In the genomic region with DNA sequence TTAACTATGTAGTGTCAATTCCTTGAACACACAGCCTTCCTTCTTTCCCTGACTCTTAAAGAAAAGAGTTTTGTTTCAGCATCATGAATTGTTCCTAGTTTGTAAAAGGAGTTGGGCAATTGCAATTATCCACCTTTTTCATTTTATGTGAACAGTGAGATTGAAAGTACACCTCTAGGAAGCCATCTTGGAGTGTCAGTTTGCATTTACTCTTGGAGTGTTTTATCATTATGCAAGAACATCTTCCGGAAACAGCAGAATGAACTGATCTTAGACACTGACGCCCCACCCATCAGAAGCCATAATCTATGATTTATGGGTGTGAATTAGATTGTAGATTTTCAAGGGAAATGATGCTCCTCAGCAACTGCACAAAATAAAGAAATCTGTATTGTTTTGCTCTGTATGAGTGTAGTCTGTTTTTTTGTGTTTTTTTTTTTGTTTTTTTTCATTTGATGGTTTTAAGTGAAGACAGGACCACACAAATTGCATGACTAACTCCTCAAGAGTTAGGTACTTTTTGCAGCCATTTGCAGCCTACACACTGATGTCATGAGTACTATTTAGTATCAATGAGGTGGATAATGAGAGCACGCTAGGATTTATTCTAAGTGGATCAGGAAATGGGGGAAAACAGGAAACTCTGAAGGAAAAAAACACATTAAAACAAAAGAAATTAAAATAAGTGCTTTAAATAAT, we compare ENCODE assay signal across 24 cellular contexts. TPM values are rescaled to one million over a fixed set of nuclear protein-coding genes. Genes with fewer than 3 reads are reported as not detected.
A peak's percentile ranks its signal among the peaks of the same experiment; 100 is the strongest.
DNase-seq lines count a peak whose midpoint lies in the region; ATAC-seq, FAIRE-seq and TF ChIP-seq lines count a peak whose summit lies in the region.
"Had no signal": no experiment of that assay in that cellular context is flagged by ENCODE, and none has a peak within 500 bp of the region (broad histone marks: within the 10 kb centered on the region; RNA-seq: fewer than 3 reads in every experiment).

No MANE protein-coding gene starts in this region.

- peak overlapping the region; percentile 32 for H3K27ac Mint-ChIP-seq in activated T-helper 1 cell treated with anti-CD3 and anti-CD28 coated beads, Interleukin-12 subunit alpha, Interleukin-12 subunit beta, Interleukin-2, Interleukin-4 antibody, amounts not matched to agents 30 ng/mL and 10 ng/mL and 1 ng/mL, durations not matched to agents 14 hours and 24 hours and 36 hours
- H3K27ac Mint-ChIP-seq: brain, nephron progenitor cell had no signal

- dilution Hi-C loops in IMR-90 (cut with HindIII; ENCODE audit: low sequenced_read_pairs, unreplicated experiment) (no loop called here), keratinocyte (cut with MboI; ENCODE audit: extremely low pct_ligation_motif_present, low sequenced_read_pairs) (no loop called here)

- no peak overlapping the region for H3K4ac ChIP-seq in IMR-90 (ENCODE audit: low read depth, low read length)

- no peaks in the 10 kb centered on the region for H3K27me3 ChIP-seq in IMR-90 (ENCODE audit: control insufficient read depth, insufficient read depth, low read length)
- H3K27me3 ChIP-seq in keratinocyte (ENCODE audit: control insufficient read depth, extremely low read depth, insufficient read depth, low read length) = no peaks in the 10 kb centered on the region
- H3K27me3 ChIP-seq in BE2C = no peaks in the 10 kb centered on the region
- H3K27me3 ChIP-seq: right lobe of liver, tibial nerve had no signal

- H4K20me1 ChIP-seq in IMR-90 (ENCODE audit: insufficient read depth, low read length) (no peaks in the 10 kb centered on the region), keratinocyte (ENCODE audit: control insufficient read depth, extremely low read depth, insufficient read depth, low read length) (no peaks in the 10 kb centered on the region)

- H3K9me3 Mint-ChIP-seq in activated T-helper 1 cell treated with anti-CD3 and anti-CD28 coated beads, Interleukin-12 subunit alpha, Interleukin-12 subunit beta, Interleukin-2, Interleukin-4 antibody, amounts not matched to agents 30 ng/mL and 10 ng/mL and 1 ng/mL, durations not matched to agents 14 hours and 24 hours and 36 hours = peaks cover 4% of the 10 kb centered on the region

- H2AK9ac ChIP-seq in IMR-90 (replicated peaks; ENCODE audit: low read depth, low read length, poor library complexity) = no peak overlapping the region

- no peak for TF ChIP-seq RAD21 in IMR-90 (IDR thresholded peaks at IDR 0.05; ENCODE audit: low read length)

- no peak overlapping the region for H4K91ac ChIP-seq in IMR-90 (ENCODE audit: insufficient read depth, low read depth, low read length)

- H3K9me1 ChIP-seq in IMR-90 (ENCODE audit: insufficient read depth, low read length) (no peaks in the 10 kb centered on the region), keratinocyte (ENCODE audit: control insufficient read depth, extremely low read depth, insufficient read depth, low read length) (no peaks in the 10 kb centered on the region)

- intact Hi-C loops in IMR-90 (cut with micrococcal nuclease) = no loop called here
- intact Hi-C loops in activated T-helper 1 cell treated with anti-CD3 and anti-CD28 coated beads, Interleukin-12 subunit alpha, Interleukin-12 subunit beta, Interleukin-2, Interleukin-4 antibody, amounts not matched to agents 30 ng/mL and 10 ng/mL and 1 ng/mL, durations not matched to agents 14 hours and 24 hours and 36 hours (cut with micrococcal nuclease) = loop anchor here (2.0 kb wide), 1 partner anchor 20 kb away; no protein-coding TSS in a partner anchor

- H3K4me3 ChIP-seq in IMR-90 (ENCODE audit: insufficient read depth, low read depth, low read length) = no peak overlapping the region
- no peak overlapping the region for H3K4me3 ChIP-seq in keratinocyte (ENCODE audit: control insufficient read depth in 2 of 3, extremely low read depth in 1 of 3, insufficient read depth in 2 of 3, low read depth in 1 of 3, low read length in 3 of 3)
- H3K4me3 ChIP-seq in BE2C (ENCODE audit: low read depth, low read length) = no peak overlapping the region
- H3K4me3 ChIP-seq: right lobe of liver, tibial nerve had no signal

- peaks cover 1% of the 10 kb centered on the region for H3K36me3 Mint-ChIP-seq in activated T-helper 1 cell treated with anti-CD3 and anti-CD28 coated beads, Interleukin-12 subunit alpha, Interleukin-12 subunit beta, Interleukin-2, Interleukin-4 antibody, amounts not matched to agents 30 ng/mL and 10 ng/mL and 1 ng/mL, durations not matched to agents 14 hours and 24 hours and 36 hours (ENCODE audit: low read depth)
- H3K36me3 Mint-ChIP-seq: brain, CD14-positive monocyte had no signal

- no peak overlapping the region; a peak in 1 of 4 replicates for H4K8ac ChIP-seq in IMR-90 (ENCODE audit: low read depth in 2 of 2, low read length in 2 of 2)

- ATAC-seq in IMR-90 (ENCODE audit: low read depth) (no peak), HG02840 (IDR thresholded peaks at IDR 0.05; ENCODE audit: low FRiP score, unreplicated experiment) (no peak)
- ATAC-seq: right lobe of liver had no signal

- H3K36me3 ChIP-seq in IMR-90 (ENCODE audit: control insufficient read depth, insufficient read depth, low read length) (no peaks in the 10 kb centered on the region), keratinocyte (ENCODE audit: control insufficient read depth in 2 of 2, extremely low read depth in 1 of 2, insufficient read depth in 2 of 2, low read length in 2 of 2) (no peaks in the 10 kb centered on the region), BE2C (no peaks in the 10 kb centered on the region)
- H3K36me3 ChIP-seq: right lobe of liver, tibial nerve had no signal

- TF ChIP-seq POLR2A in IMR-90 (IDR thresholded peaks at IDR 0.05; ENCODE audit: low read depth, low read length) = no peak

- FAIRE-seq in G401.6 (lab: Jason Lieb, UNC) = peak; percentile 50
- FAIRE-seq in keratinocyte (lab: Jason Lieb, UNC) = peak; percentile 49
- FAIRE-seq: D721Med, GM19239 had no signal

- H2BK5ac ChIP-seq in IMR-90 (ENCODE audit: low read depth, low read length, poor library complexity, severe bottlenecking) = peak overlapping the region; percentile 5

- H3K79me2 ChIP-seq in keratinocyte (ENCODE audit: control insufficient read depth, insufficient read depth, low read length) = no peaks in the 10 kb centered on the region

- H3K27ac ChIP-seq in IMR-90 (ENCODE audit: insufficient read depth, low read length) (no peak overlapping the region), keratinocyte (ENCODE audit: control insufficient read depth, insufficient read depth, low read length) (no peak overlapping the region)
- H3K27ac ChIP-seq: right lobe of liver, tibial nerve had no signal

- H3K23ac ChIP-seq in IMR-90 (ENCODE audit: low read depth, low read length) = no peak overlapping the region

- peaks cover 9% of the 10 kb centered on the region for H3K27me3 Mint-ChIP-seq in activated T-helper 1 cell treated with anti-CD3 and anti-CD28 coated beads, Interleukin-12 subunit alpha, Interleukin-12 subunit beta, Interleukin-2, Interleukin-4 antibody, amounts not matched to agents 30 ng/mL and 10 ng/mL and 1 ng/mL, durations not matched to agents 14 hours and 24 hours and 36 hours (ENCODE audit: insufficient read depth)
- H3K27me3 Mint-ChIP-seq: brain had no signal

- no peak overlapping the region for H3K4me3 Mint-ChIP-seq in activated T-helper 1 cell treated with anti-CD3 and anti-CD28 coated beads, Interleukin-12 subunit alpha, Interleukin-12 subunit beta, Interleukin-2, Interleukin-4 antibody, amounts not matched to agents 30 ng/mL and 10 ng/mL and 1 ng/mL, durations not matched to agents 14 hours and 24 hours and 36 hours
- H3K4me3 Mint-ChIP-seq: brain, CD14-positive monocyte, nephron progenitor cell had no signal

- no peak overlapping the region for H2BK20ac ChIP-seq in IMR-90 (ENCODE audit: low read depth, low read length)

- WGBS in IMR-90 (ENCODE audit: extremely low coverage in 2 of 2, insufficient read length in 1 of 2), 2 experiments = no CpG with 5 or more reads among the region's 3 CpGs

- no peak overlapping the region for H2AK5ac ChIP-seq in IMR-90 (ENCODE audit: low read depth, low read length)

- H3K9ac ChIP-seq in IMR-90 (ENCODE audit: low read depth, low read length) = no peak overlapping the region
- no peak overlapping the region for H3K9ac ChIP-seq in keratinocyte (ENCODE audit: control insufficient read depth, extremely low read depth, insufficient read depth, low read length)

- no peak overlapping the region for H3K14ac ChIP-seq in IMR-90 (replicated peaks; ENCODE audit: low read depth, low read length)

- peak overlapping the region; percentile 50; the same call in 1 of the 2 replicates for H3K18ac ChIP-seq in IMR-90 (ENCODE audit: low read depth, low read length)

- H3K9me3 ChIP-seq in IMR-90 (ENCODE audit: control insufficient read depth, insufficient read depth, low read length) (no peaks in the 10 kb centered on the region), keratinocyte (ENCODE audit: control insufficient read depth, low read depth, low read length) (no peaks in the 10 kb centered on the region), BE2C (no peaks in the 10 kb centered on the region)
- H3K9me3 ChIP-seq: right lobe of liver, tibial nerve had no signal

- TF ChIP-seq CTCF in IMR-90 (conservative IDR thresholded peaks at IDR 0.05; ENCODE audit: low read depth, low read length) (no peak), keratinocyte (optimal IDR thresholded peaks at IDR 0.05 in 1 of 3, IDR thresholded peaks at IDR 0.05 in 1 of 3, conservative IDR thresholded peaks at IDR 0.05 in 1 of 3; ENCODE audit: extremely low read depth in 1 of 3, insufficient read depth in 2 of 3, low read length in 3 of 3) (no peak), BE2C (IDR thresholded peaks at IDR 0.05; ENCODE audit: low read depth, low read length) (no peak)

- in situ Hi-C loops in IMR-90 (cut with MboI; ENCODE audit: low sequenced_read_pairs) = no loop called here

- no peak overlapping the region for H2AFZ ChIP-seq in IMR-90 (replicated peaks; ENCODE audit: low read length, poor library complexity)
- peak overlapping the region; percentile 58 for H2AFZ ChIP-seq in keratinocyte (ENCODE audit: control insufficient read depth, low read length)

- POLR2A ChIA-PET in IMR-90 (lab: Charles Lee; ENCODE audit: unreplicated experiment) = no interaction called here

- no peak overlapping the region for H3K4me2 ChIP-seq in IMR-90 (ENCODE audit: low read depth, low read length)
- no peak overlapping the region for H3K4me2 ChIP-seq in keratinocyte (ENCODE audit: control insufficient read depth, extremely low read depth, insufficient read depth, low read depth, low read length)

- H3K79me1 ChIP-seq in IMR-90 (ENCODE audit: low read depth in 1 of 2, low read length in 2 of 2) = no peaks in the 10 kb centered on the region

- peak overlapping the region; percentile 6; the same call in 1 of the 3 replicates for H2BK15ac ChIP-seq in IMR-90 (ENCODE audit: low read depth, low read length)

- no peak overlapping the region for H3K56ac ChIP-seq in IMR-90 (ENCODE audit: extremely low read depth, insufficient read depth, low read length)

- H3K4me1 ChIP-seq in IMR-90 (ENCODE audit: control insufficient read depth, insufficient read depth, low read length) = peaks cover 3% of the 10 kb centered on the region
- no peaks in the 10 kb centered on the region for H3K4me1 ChIP-seq in keratinocyte (ENCODE audit: control insufficient read depth, extremely low read depth, insufficient read depth, low read length)
- H3K4me1 ChIP-seq in BE2C = no peaks in the 10 kb centered on the region

- no peak overlapping the region for H2BK120ac ChIP-seq in IMR-90 (ENCODE audit: low read depth, low read length)

- peaks cover 9% of the 10 kb centered on the region for H3K4me1 Mint-ChIP-seq in activated T-helper 1 cell treated with anti-CD3 and anti-CD28 coated beads, Interleukin-12 subunit alpha, Interleukin-12 subunit beta, Interleukin-2, Interleukin-4 antibody, amounts not matched to agents 30 ng/mL and 10 ng/mL and 1 ng/mL, durations not matched to agents 14 hours and 24 hours and 36 hours (ENCODE audit: low read depth)
- H3K4me1 Mint-ChIP-seq: brain, CD14-positive monocyte had no signal

- DNase-seq in IMR-90 = peak; percentile 65
- no peak for DNase-seq in activated T-helper 1 cell treated with anti-CD3 and anti-CD28 coated beads, Interleukin-12 subunit alpha, Interleukin-12 subunit beta, Interleukin-2, Interleukin-4 antibody, amounts not matched to agents 30 ng/mL and 10 ng/mL and 1 ng/mL, durations not matched to agents 14 hours and 24 hours and 36 hours (ENCODE audit: low spot score)
- no peak for DNase-seq in keratinocyte (ENCODE audit: low read depth, low spot score)
- no peak for DNase-seq in NCI-H1694 treated with DMSO at 0.1 percent for 48 hours (lab: John Stamatoyannopoulos, UW)
- DNase-seq in BE2C = no peak
- no peak for DNase-seq in NCI-H774 (lab: John Stamatoyannopoulos, UW)
- DNase-seq: activated CD4-positive, alpha-beta T cell treated with anti-CD3 and anti-CD28 coated beads, Interleukin-2, amount 50 U/mL, for 48 hours; activated CD8-positive, alpha-beta memory T cell treated with anti-CD3 and anti-CD28 coated beads, Interleukin-2, amount 50 U/mL, for 48 hours; activated gamma-delta T cell treated with Interleukin-2 at 50 U/mL for 16 hours; effector CD4-positive, alpha-beta T cell; hypothalamus; NCI-H1436; NCI-H510A treated with DMSO at 0.1 percent for 48 hours; nephron progenitor cell; posterior cingulate gyrus; right lobe of liver; T-helper 1 cell had no signal

- H4K5ac ChIP-seq in IMR-90 (ENCODE audit: low read depth, low read length) = peak overlapping the region; percentile 70; the same call in 1 of the 2 replicates

- BruUV-seq in IMR-90 (replicated peaks; lab: Mats Ljungman, UMichigan) = no TSS peak

- CTCF ChIA-PET in IMR-90 (lab: Yijun Ruan, JAX) = no interaction called here

RNA-seq across cellular contexts. Expression of a gene that starts 19.5 kb away (rescaled TPM):
- total RNA-seq in IMR-90 (2012; rRNA removed) = 27.1 and 54.4 TPM in 2 replicates
- polyA plus RNA-seq in IMR-90 (2012; rRNA removed) (12.9 and 14.9 TPM in 2 replicates), keratinocyte (0.90 to 1.7 TPM (median 1.1 TPM) in 3 replicates)
- 1.9 and 5.8 TPM in 2 replicates for polyA plus RNA-seq in IMR-90 (2012; cell fraction: cytosol; rRNA removed)
- 6.7 and 13.7 TPM in 2 replicates for polyA plus RNA-seq in IMR-90 (2012; cell fraction: nucleus; rRNA removed; ENCODE audit: low replicate concordance)
- total RNA-seq in activated T-helper 1 cell treated with anti-CD3 and anti-CD28 coated beads, Interleukin-12 subunit alpha, Interleukin-12 subunit beta, Interleukin-2, Interleukin-4 antibody, amounts not matched to agents 30 ng/mL and 10 ng/mL and 1 ng/mL, durations not matched to agents 14 hours and 24 hours and 36 hours = 17.8 and 19.9 TPM in 2 replicates
- polyA plus RNA-seq in keratinocyte (2011; ENCODE audit: low read depth) = 1.5 TPM
- polyA plus RNA-seq in keratinocyte (2011; cell fraction: cytosol; rRNA removed) = 1.5 and 1.6 TPM in 2 replicates
- polyA plus RNA-seq in keratinocyte (2011; cell fraction: nucleus; rRNA removed) = 1.4 TPM in 2 replicates
- 0.81 and 1.2 TPM in 2 replicates for polyA plus RNA-seq in keratinocyte (2012; ENCODE audit: low replicate concordance)
- 0.46 to 0.74 TPM (median 0.63 TPM) in 3 replicates for polyA minus RNA-seq in keratinocyte
- polyA minus RNA-seq in keratinocyte (2011; cell fraction: cytosol; rRNA and poly(A)+ RNA removed) = 0.77 TPM
- polyA minus RNA-seq in keratinocyte (2011; cell fraction: nucleus; rRNA and poly(A)+ RNA removed) = 0.74 and 1.2 TPM in 2 replicates
- 0.69 TPM for polyA plus RNA-seq in BE2C (2012; ENCODE audit: insufficient read depth, insufficient read length, low read depth)
- polyA plus RNA-seq: CD14-positive monocyte had no signal
